Comparison of ENCODE assay signal across 18 cellular contexts in the genomic region with DNA sequence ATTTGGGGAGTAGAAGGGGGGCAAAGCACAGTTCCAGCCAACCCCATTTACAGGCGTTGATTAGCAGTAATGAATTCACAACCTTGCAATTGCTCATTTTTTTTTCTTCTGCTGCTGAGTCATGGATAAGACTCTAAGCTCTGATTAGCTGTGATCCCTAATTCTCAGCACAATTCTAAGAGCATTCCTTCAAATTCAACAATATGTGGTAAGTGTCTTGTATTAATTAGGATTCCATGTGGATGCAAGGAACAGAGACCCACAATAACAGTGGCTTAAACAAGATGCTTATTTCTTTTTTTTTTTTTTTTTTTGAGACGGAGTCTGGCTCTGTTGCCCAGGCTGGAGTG.
DNase-seq lines count a peak whose midpoint lies in the region; ATAC-seq, FAIRE-seq and TF ChIP-seq lines count a peak whose summit lies in the region.
"Had no signal": no experiment of that assay in that cellular context is flagged by ENCODE, and none has a peak within 500 bp of the region (broad histone marks: within the 10 kb centered on the region; RNA-seq: fewer than 3 reads in every experiment).

No MANE protein-coding gene starts in this region.

- no peak for TF ChIP-seq RAD21 in liver (IDR thresholded peaks at IDR 0.05)
- TF ChIP-seq RAD21 in HepG2 (CRISPR knock-in tag; IDR thresholded peaks at IDR 0.05): no peak

- peaks cover 9% of the 10 kb centered on the region for H3K79me1 ChIP-seq in mesenchymal stem cell (replicated peaks; ENCODE audit: low read length, poor library complexity, severe bottlenecking)

- H3K9ac ChIP-seq in liver (ENCODE audit: low read depth in 1 of 2, low read length in 2 of 2) (no peak overlapping the region), HepG2 (ENCODE audit: insufficient read depth, low read depth, low read length) (no peak overlapping the region), mesenchymal stem cell (ENCODE audit: low read length) (peak overlapping the region; percentile 91)

- intact Hi-C loops in HepG2 (cut with micrococcal nuclease; ENCODE audit: unreplicated experiment) (no loop called here), adrenal gland (cut with DNase I) (loop anchor here in 1 of 2 donors (10.0 kb wide), 1 partner anchor 61 kb away; no protein-coding TSS in a partner anchor)

- peaks cover 0 to 6% (median 0%) of the 10 kb centered on the region in 4 donors for H3K36me3 ChIP-seq in liver (ENCODE audit: control insufficient read depth in 4 of 4, insufficient read depth in 3 of 4, low read depth in 1 of 4, low read length in 3 of 4)
- no peaks in the 10 kb centered on the region for H3K36me3 ChIP-seq in HepG2 (replicated peaks in 1 of 2; ENCODE audit: control insufficient read depth in 1 of 2, insufficient read depth in 2 of 2, low read length in 2 of 2)
- H3K36me3 ChIP-seq in bronchial epithelial cell (ENCODE audit: control insufficient read depth, insufficient read depth, low read length): no peaks in the 10 kb centered on the region
- peaks cover 0 to 4% of the 10 kb centered on the region in 2 experiments for H3K36me3 ChIP-seq in mesenchymal stem cell (ENCODE audit: control insufficient read depth in 1 of 2, insufficient read depth in 2 of 2, low read depth in 1 of 2, low read length in 2 of 2)
- no peaks in the 10 kb centered on the region for H3K36me3 ChIP-seq in adrenal gland (replicated peaks in 1 of 2)

- no peak overlapping the region for H2AK5ac ChIP-seq in mesenchymal stem cell (ENCODE audit: low read length, severe bottlenecking)

- no peak for TF ChIP-seq POLR2A in HepG2 (IDR thresholded peaks at IDR 0.05; ENCODE audit: insufficient read depth in 1 of 2, low read depth in 2 of 2, low read length in 2 of 2)
- no peak for TF ChIP-seq POLR2A in adrenal gland (IDR thresholded peaks at IDR 0.05)

- FAIRE-seq in HepG2 (lab: Jason Lieb, UNC) (no peak), bronchial epithelial cell (lab: Jason Lieb, UNC) (no peak)

- no peak overlapping the region for H3K4me2 ChIP-seq in HepG2 (ENCODE audit: low read depth, low read length)
- H3K4me2 ChIP-seq in mesenchymal stem cell (ENCODE audit: low read length, poor library complexity, severe bottlenecking): no peak overlapping the region

- H3K27me3 ChIP-seq in liver (ENCODE audit: control insufficient read depth in 4 of 4, insufficient read depth in 4 of 4, low read length in 3 of 4): no peaks in the 10 kb centered on the region
- peaks cover 0 to 2% of the 10 kb centered on the region in 2 experiments; a peak in 1 of 5 replicates for H3K27me3 ChIP-seq in HepG2 (ENCODE audit: control insufficient read depth in 1 of 2, insufficient read depth in 2 of 2, low read length in 2 of 2)
- H3K27me3 ChIP-seq in bronchial epithelial cell (ENCODE audit: control insufficient read depth, insufficient read depth, low read length): no peaks in the 10 kb centered on the region
- H3K27me3 ChIP-seq in mesenchymal stem cell (ENCODE audit: control insufficient read depth in 1 of 2, insufficient read depth in 1 of 2, low read length in 2 of 2): no peaks in the 10 kb centered on the region
- H3K27me3 ChIP-seq in adrenal gland: no peaks in the 10 kb centered on the region
- H3K27me3 ChIP-seq: body of pancreas had no signal

- H3K4me1 ChIP-seq in liver (ENCODE audit: control insufficient read depth in 4 of 4, insufficient read depth in 4 of 4, low read length in 3 of 4) (peaks cover 0 to 4% (median under 1%) of the 10 kb centered on the region in 4 donors), HepG2 (ENCODE audit: insufficient read depth, low read length) (peaks cover 5% of the 10 kb centered on the region), mesenchymal stem cell (ENCODE audit: control insufficient read depth, insufficient read depth, low read depth, low read length) (peaks cover 16% of the 10 kb centered on the region), adrenal gland (replicated peaks in 1 of 2) (peaks cover 0 to 21% of the 10 kb centered on the region in 2 donors)
- H3K4me1 ChIP-seq: body of pancreas had no signal

- H2BK12ac ChIP-seq in mesenchymal stem cell (ENCODE audit: low read length in 2 of 2): peak overlapping the region in 1 of 2 experiments; percentile 29

- H2BK5ac ChIP-seq in mesenchymal stem cell (ENCODE audit: low read depth, low read length, poor library complexity, severe bottlenecking): no peak overlapping the region

- H3K27ac ChIP-seq in liver (ENCODE audit: low read depth in 1 of 2, low read length in 2 of 2) (peak overlapping the region; percentile 61 to 62), HepG2 (ENCODE audit: extremely low read length, insufficient read depth, low read length) (no peak overlapping the region), mesenchymal stem cell (ENCODE audit: low read length, poor library complexity, severe bottlenecking) (no peak overlapping the region), adrenal gland (peak overlapping the region in 1 of 5 donors; percentile 78)

- no peak overlapping the region for H3K4ac ChIP-seq in mesenchymal stem cell (ENCODE audit: low read depth in 1 of 2, low read length in 2 of 2)

- H4K20me1 ChIP-seq in HepG2 (ENCODE audit: insufficient read depth, low read length): no peaks in the 10 kb centered on the region

- in situ Hi-C loops in HepG2 (cut with HindIII; ENCODE audit: extremely low pct_ligation_motif_present, low pct_unique_long_range_greater_than_20kb): no loop called here

- H2BK15ac ChIP-seq in mesenchymal stem cell (ENCODE audit: low read depth, poor library complexity, severe bottlenecking): no peak overlapping the region

- no peak overlapping the region for H3K14ac ChIP-seq in mesenchymal stem cell (ENCODE audit: low read length in 2 of 2)

- ATAC-seq in HepG2 (no peak), GM18520 (IDR thresholded peaks at IDR 0.05; ENCODE audit: unreplicated experiment) (no peak), GM21717 (IDR thresholded peaks at IDR 0.05; ENCODE audit: unreplicated experiment) (no peak)
- ATAC-seq: body of pancreas; stimulated activated naive CD8-positive, alpha-beta T cell treated with anti-CD3 and anti-CD28 coated beads, Interleukin-15, Interleukin-2, amounts not matched to agents 100 U/mL and 50 U/mL, for 24 hours had no signal

- WGBS in liver: 88% methylated on average over 2 of the region's 2 CpGs
- WGBS in HepG2 (ENCODE audit: low lambda C conversion rate): 22% methylated on average over 2 of the region's 2 CpGs
- WGBS in mesenchymal stem cell: 22% methylated on average over 1 of the region's 2 CpGs
- 65 to 80% (median 70%) methylated on average over 2 of the region's 2 CpGs for WGBS in adrenal gland, 4 donors

- no peak overlapping the region for H2AFZ ChIP-seq in HepG2 (ENCODE audit: low read length)
- H2AFZ ChIP-seq in mesenchymal stem cell (ENCODE audit: low read depth, low read length): no peak overlapping the region

- H3K79me2 ChIP-seq in HepG2 (ENCODE audit: insufficient read depth, low read length): no peaks in the 10 kb centered on the region

- POLR2A ChIA-PET in HepG2 (lab: Yijun Ruan, JAX): no interaction called here

- TF ChIP-seq EP300 in HepG2 (IDR thresholded peaks at IDR 0.05; ENCODE audit: low read depth in 2 of 2, low read length in 2 of 2): no peak
- no peak for TF ChIP-seq EP300 in HepG2 (CRISPR knock-in tag; IDR thresholded peaks at IDR 0.05; ENCODE audit: borderline replicate concordance)

- H4K8ac ChIP-seq in mesenchymal stem cell (ENCODE audit: low read length): no peak overlapping the region

- no peak overlapping the region for H4K91ac ChIP-seq in mesenchymal stem cell (ENCODE audit: low read length)

- no peak overlapping the region for H2BK120ac ChIP-seq in mesenchymal stem cell (ENCODE audit: low read depth, low read length)

- no peak overlapping the region for H3K18ac ChIP-seq in mesenchymal stem cell (ENCODE audit: low read depth in 1 of 2, low read length in 2 of 2)

- CTCF ChIA-PET in HepG2 (lab: Yijun Ruan, JAX; ENCODE audit: low intra/inter-chr PET ratio, low total read pairs): no interaction called here

- BruUV-seq in HepG2 (replicated peaks; lab: Mats Ljungman, UMichigan): no TSS peak

- TF ChIP-seq CTCF in liver (IDR thresholded peaks at IDR 0.05; ENCODE audit: low read depth, low read length, missing input control): no peak
- TF ChIP-seq CTCF in HepG2 (CRISPR knock-in tag; IDR thresholded peaks at IDR 0.05): no peak
- TF ChIP-seq CTCF in bronchial epithelial cell (IDR thresholded peaks at IDR 0.05; ENCODE audit: insufficient read depth, low read length, severe bottlenecking): no peak
- no peak for TF ChIP-seq CTCF in adrenal gland (IDR thresholded peaks at IDR 0.05)

- H3K9me3 ChIP-seq in liver (ENCODE audit: control insufficient read depth in 4 of 4, low read length in 3 of 4): no peaks in the 10 kb centered on the region
- H3K9me3 ChIP-seq in HepG2 (ENCODE audit: low read length): no peaks in the 10 kb centered on the region
- no peaks in the 10 kb centered on the region for H3K9me3 ChIP-seq in mesenchymal stem cell (ENCODE audit: control insufficient read depth, low read length)
- no peaks in the 10 kb centered on the region for H3K9me3 ChIP-seq in adrenal gland (replicated peaks in 1 of 3)
- H3K9me3 ChIP-seq: body of pancreas had no signal

- H3K23ac ChIP-seq in mesenchymal stem cell (ENCODE audit: low read length in 2 of 2): no peak overlapping the region

- no peak for DNase-seq in HepG2 (ENCODE audit: low spot score)
- peak; percentile 69 for DNase-seq in bronchial epithelial cell (ENCODE audit: low read depth)
- DNase-seq in mesenchymal stem cell: no peak
- no peak for DNase-seq in adrenal gland
- DNase-seq in NCI-H1417 treated with DMSO at 0.1 percent for 48 hours (lab: John Stamatoyannopoulos, UW): no peak
- DNase-seq: activated CD8-positive, alpha-beta memory T cell treated with anti-CD3 and anti-CD28 coated beads, Interleukin-2, amount 50 U/mL, for 4 hours; activated naive CD4-positive, alpha-beta T cell treated with Interleukin-2 at 50 U/mL for 16 hours; body of pancreas; COR-L47; glutamatergic neuron; NCI-H2029 treated with DMSO at 0.1 percent for 48 hours; NCI-H510A; retina; stimulated activated naive CD8-positive, alpha-beta T cell treated with anti-CD3 and anti-CD28 coated beads, Interleukin-15, Interleukin-2, amounts not matched to agents 100 U/mL and 50 U/mL, for 24 hours had no signal

- H3K4me3 ChIP-seq in liver (ENCODE audit: low read depth in 1 of 3, low read length in 3 of 3): no peak overlapping the region
- H3K4me3 ChIP-seq in HepG2 (replicated peaks in 1 of 3; ENCODE audit: insufficient read depth in 1 of 3, low read depth in 2 of 3, low read length in 3 of 3): no peak overlapping the region
- H3K4me3 ChIP-seq in bronchial epithelial cell (ENCODE audit: low read depth, low read length): no peak overlapping the region
- no peak overlapping the region for H3K4me3 ChIP-seq in mesenchymal stem cell (ENCODE audit: insufficient read depth in 1 of 2, low read depth in 1 of 2, low read length in 2 of 2)
- H3K4me3 ChIP-seq in adrenal gland: no peak overlapping the region
- H3K4me3 ChIP-seq: body of pancreas, SK-N-MC had no signal

TF ChIP-seq in liver, 16 proteins besides CTCF, POLR2A, EP300 and RAD21 (continues in another document):
- no peak for TF ChIP-seq GABPA (IDR thresholded peaks at IDR 0.05 in 1 of 2, conservative IDR thresholded peaks at IDR 0.05 in 1 of 2)
- TF ChIP-seq EGR1 (IDR thresholded peaks at IDR 0.05; ENCODE audit: low read depth in 2 of 2): no peak
- TF ChIP-seq HNF4A (conservative IDR thresholded peaks at IDR 0.05): no peak

Comparison
In these comparisons a context has a peak if more than half of its experiments do, and no peak if none do; other contexts are left out.
1. H3K27ac ChIP-seq: peak in liver (2 of 2); none in HepG2 (single experiment) and mesenchymal stem cell (single experiment).